ENCODE assay signal across 9 cellular contexts in the genomic region with DNA sequence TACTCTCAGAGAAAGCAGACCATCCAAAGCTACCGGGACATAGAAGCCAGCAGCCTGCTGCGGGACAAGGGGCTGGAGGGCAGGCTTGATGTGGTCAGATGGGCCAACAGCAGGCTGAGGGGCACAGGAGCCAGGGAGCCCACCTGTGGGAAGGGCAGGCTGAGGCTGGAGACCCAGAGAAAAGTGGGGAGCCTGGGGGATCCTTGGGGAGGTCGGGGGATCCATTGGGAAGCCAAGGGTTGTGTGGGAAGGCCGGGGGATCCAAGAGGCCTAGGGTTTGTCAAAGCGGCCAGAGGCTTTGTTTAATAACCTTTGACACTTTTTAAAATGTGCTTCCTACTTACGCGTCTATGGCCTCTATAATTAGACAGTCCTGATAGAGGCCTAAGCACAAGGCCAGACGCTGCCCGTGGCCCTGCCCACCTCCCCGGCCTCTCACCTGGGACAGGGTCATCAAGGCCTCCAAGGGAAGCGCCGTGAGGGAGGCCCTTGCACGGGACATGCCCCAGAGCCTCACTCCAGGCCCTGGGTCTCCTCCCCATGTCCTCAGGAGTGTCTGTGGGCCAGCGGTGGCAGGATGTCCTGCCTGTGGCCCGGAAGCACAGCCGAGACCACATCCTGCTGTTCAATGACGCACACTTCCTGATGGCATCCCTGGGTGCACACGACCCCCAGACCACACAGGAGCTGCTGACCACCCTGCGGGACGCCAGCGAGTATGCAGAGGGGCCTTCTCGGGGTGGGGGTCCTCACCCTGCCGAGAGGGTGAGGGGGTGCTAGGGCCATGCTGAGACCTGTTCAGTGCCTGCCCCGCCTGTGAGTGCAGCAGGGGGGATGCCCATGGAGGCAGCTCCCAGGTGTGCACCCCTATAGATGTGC.
DNase-seq lines count a peak whose midpoint lies in the region; ATAC-seq, FAIRE-seq and TF ChIP-seq lines count a peak whose summit lies in the region.
"Had no signal": no experiment of that assay in that cellular context is flagged by ENCODE, and none has a peak within 500 bp of the region (broad histone marks: within the 10 kb centered on the region; RNA-seq: fewer than 3 reads in every experiment).

No MANE protein-coding gene starts in this region.

- peak overlapping the region; percentile 89 for H3K27ac ChIP-seq in neutrophil

- H3K36me3 ChIP-seq in neutrophil: peaks cover 52% of the 10 kb centered on the region

- no peak for FAIRE-seq in D721Med (lab: Jason Lieb, UNC)
- FAIRE-seq: A204.1 had no signal

- peak overlapping the region; percentile 61 to 65 for H3K4me3 ChIP-seq in neutrophil (ENCODE audit: low read depth in 1 of 2, low read length in 1 of 2)

- peaks cover 25 to 30% of the 10 kb centered on the region in 2 experiments for H3K4me1 ChIP-seq in neutrophil (ENCODE audit: control insufficient read depth in 1 of 2, insufficient read depth in 1 of 2, low read depth in 1 of 2, low read length in 1 of 2)

- no peaks in the 10 kb centered on the region for H3K9me3 ChIP-seq in neutrophil

- no peaks in the 10 kb centered on the region for H3K27me3 ChIP-seq in neutrophil

- no peak for DNase-seq in activated CD4-positive, CD25-positive, alpha-beta regulatory T cell (lab: John Stamatoyannopoulos, UW)
- peak; percentile 29 for DNase-seq in activated gamma-delta T cell (lab: John Stamatoyannopoulos, UW)
- no peak for DNase-seq in D721Med (ENCODE audit: insufficient read length, low spot score)
- no peak for DNase-seq in putamen (ENCODE audit: low spot score)

- peak; percentile 46 to 66 for ATAC-seq in activated CD4-positive, CD25-positive, alpha-beta regulatory T cell treated with anti-CD3 and anti-CD28 coated beads, Interleukin-2, amount 50 U/mL, for 24 hours
- ATAC-seq in HG03108 (IDR thresholded peaks at IDR 0.05; ENCODE audit: unreplicated experiment) (peak; percentile 77), GM18868 (IDR thresholded peaks at IDR 0.05; ENCODE audit: unreplicated experiment) (no peak)

- TF ChIP-seq CTCF in neutrophil (IDR thresholded peaks at IDR 0.05) (no peak), D721Med (IDR thresholded peaks at IDR 0.05; ENCODE audit: insufficient read depth, missing control alignments) (no peak)
